ENCODE assay signal across 8 cellular contexts in genomic region chr16:29257377-29258336, GRCh38.
DNase-seq lines count a peak whose midpoint lies in the region; TF ChIP-seq lines count a peak whose summit lies in the region.
"Not testable (repeated sequence)": the region's sequence is repeated elsewhere in the genome, so short reads cannot be mapped to it uniquely, and the experiment has no call there.

No MANE protein-coding gene starts in this region.

- peaks cover 74% of the 10 kb centered on the region for H3K36me3 Mint-ChIP-seq in Calu3 (ENCODE audit: insufficient read depth, unreplicated experiment)

- not testable (repeated sequence) for H2BK15ac ChIP-seq in neuronal stem cell (ENCODE audit: low read length)

- H3K27ac Mint-ChIP-seq in Calu3 (ENCODE audit: unreplicated experiment) = peak overlapping the region; percentile 68

- H3K4me3 ChIP-seq in SJCRH30; brain microvascular endothelial cell (ENCODE audit: low read depth, low read length); fibroblast of lung (replicated peaks in 1 of 4; ENCODE audit: control extremely low read depth in 1 of 4, insufficient read depth in 1 of 4, low read depth in 3 of 4, low read length in 4 of 4); neuronal stem cell (ENCODE audit: low read length in 2 of 2); vagina: not testable (repeated sequence)

- peak overlapping the region; percentile 95 for H2AK5ac ChIP-seq in neuronal stem cell (ENCODE audit: low read depth, low read length)

- H3K36me3 ChIP-seq in SJCRH30; brain microvascular endothelial cell (replicated peaks); fibroblast of lung (ENCODE audit: control insufficient read depth, insufficient read depth, low read length); neuronal stem cell (replicated peaks in 1 of 2; ENCODE audit: control insufficient read depth in 2 of 2, insufficient read depth in 2 of 2, low read length in 2 of 2); vagina: not testable (repeated sequence)

- H3K79me1 ChIP-seq in neuronal stem cell (ENCODE audit: low read depth, low read length) = not testable (repeated sequence)

- not testable (repeated sequence) for TF ChIP-seq POLR2A in vagina (IDR thresholded peaks at IDR 0.05)

- not testable (repeated sequence) for H2BK120ac ChIP-seq in neuronal stem cell (ENCODE audit: low read depth, low read length)

- not testable (repeated sequence) for H2AFZ ChIP-seq in fibroblast of lung (ENCODE audit: low read length); neuronal stem cell (ENCODE audit: low read length)

- not testable (repeated sequence) for H2BK12ac ChIP-seq in neuronal stem cell (ENCODE audit: low read length)

- not testable (repeated sequence) for H3K79me2 ChIP-seq in fibroblast of lung (ENCODE audit: control insufficient read depth, insufficient read depth, low read length)

- BruUV-seq in Calu3 (replicated peaks; lab: Mats Ljungman, UMichigan) = not testable (repeated sequence)

- H4K91ac ChIP-seq in neuronal stem cell (ENCODE audit: low read depth, low read length, poor library complexity) = not testable (repeated sequence)

- H3K4me1 Mint-ChIP-seq in Calu3 (ENCODE audit: low read depth, unreplicated experiment) = peaks cover 37% of the 10 kb centered on the region

- CTCF ChIA-PET in Calu3 (lab: Charles Lee) = not testable (repeated sequence)

- peak overlapping the region; percentile 26 for H3K4me3 Mint-ChIP-seq in Calu3 (ENCODE audit: low read depth, unreplicated experiment)

- H3K27ac ChIP-seq in SJCRH30; brain microvascular endothelial cell; fibroblast of lung (ENCODE audit: insufficient read depth, low read length); neuronal stem cell (replicated peaks; ENCODE audit: low read length): not testable (repeated sequence)
- peak overlapping the region; percentile 39 for H3K27ac ChIP-seq in vagina

- not testable (repeated sequence) for H3K23ac ChIP-seq in neuronal stem cell (ENCODE audit: low read depth, low read length, poor library complexity)

- not testable (repeated sequence) for H3K27me3 ChIP-seq in SJCRH30; brain microvascular endothelial cell (replicated peaks); fibroblast of lung (ENCODE audit: control insufficient read depth, insufficient read depth, low read length); neuronal stem cell (ENCODE audit: control insufficient read depth in 3 of 3, insufficient read depth in 3 of 3, low read depth in 1 of 3, low read length in 3 of 3); vagina

- not testable (repeated sequence) for H3K14ac ChIP-seq in neuronal stem cell (ENCODE audit: low read length)

- intact Hi-C loops in Calu3 (cut with micrococcal nuclease; ENCODE audit: unreplicated experiment); vagina (cut with DNase I): not testable (repeated sequence)

- WGBS in neuronal stem cell (ENCODE audit: extremely low coverage in 2 of 2, insufficient read length in 2 of 2, insufficient replicate concordance in 1 of 2), 2 donors = no CpG with 5 or more reads among the region's 20 CpGs

- H3K9ac ChIP-seq in fibroblast of lung (ENCODE audit: insufficient read depth, low read length); neuronal stem cell (ENCODE audit: low read depth, low read length, poor library complexity): not testable (repeated sequence)

- H3K27me3 Mint-ChIP-seq in Calu3 (ENCODE audit: unreplicated experiment) = not testable (repeated sequence)

- in situ Hi-C loops in brain microvascular endothelial cell (cut with HindIII; ENCODE audit: low pct_ligation_motif_present, low sequenced_read_pairs) = not testable (repeated sequence)

- not testable (repeated sequence) for H3K18ac ChIP-seq in neuronal stem cell (ENCODE audit: low read length)

- TF ChIP-seq CTCF in Calu3 (IDR thresholded peaks at IDR 0.05; ENCODE audit: unreplicated experiment) = peak; percentile 23
- peak; percentile 49 for TF ChIP-seq CTCF in LNCAP (IDR thresholded peaks at IDR 0.05)
- peak; percentile 66 for TF ChIP-seq CTCF in brain microvascular endothelial cell (IDR thresholded peaks at IDR 0.05; ENCODE audit: low read depth, low read length, missing control alignments)
- TF ChIP-seq CTCF in fibroblast of lung (conservative IDR thresholded peaks at IDR 0.05 in 1 of 2, IDR thresholded peaks at IDR 0.05 in 1 of 2; ENCODE audit: low read depth in 1 of 2, low read length in 2 of 2) = peak; percentile 39 to 51
- TF ChIP-seq CTCF in vagina (IDR thresholded peaks at IDR 0.05) = peak in 1 of 3 experiments; percentile 28

- H3K9me3 Mint-ChIP-seq in Calu3 (ENCODE audit: low read depth, unreplicated experiment) = not testable (repeated sequence)

- H3K4ac ChIP-seq in neuronal stem cell (ENCODE audit: low read length) = not testable (repeated sequence)

- not testable (repeated sequence) for H4K8ac ChIP-seq in neuronal stem cell (ENCODE audit: low read depth, low read length)

- not testable (repeated sequence) for H3K4me2 ChIP-seq in fibroblast of lung (ENCODE audit: extremely low read depth, insufficient read depth, low read length); neuronal stem cell (ENCODE audit: insufficient read depth, low read length, poor library complexity, severe bottlenecking)

- not testable (repeated sequence) for H3K4me1 ChIP-seq in SJCRH30; fibroblast of lung (ENCODE audit: control insufficient read depth, extremely low read depth, insufficient read depth, low read length); neuronal stem cell (ENCODE audit: control insufficient read depth in 2 of 2, insufficient read depth in 1 of 2, low read depth in 1 of 2, low read length in 2 of 2)
- H3K4me1 ChIP-seq in vagina = peaks cover 33% of the 10 kb centered on the region

- DNase-seq in Calu3; brain microvascular endothelial cell; neuronal stem cell (ENCODE audit: low spot score): not testable (repeated sequence)
- DNase-seq in SJCRH30 (peak; percentile 77 to 81), fibroblast of lung (ENCODE audit: low read depth in 2 of 2) (peak in 1 of 2 donors; percentile 38), inferior parietal cortex (ENCODE audit: extremely low spot score) (peak; percentile 14), vagina (ENCODE audit: extremely low spot score in 2 of 2) (peak in 1 of 2 donors; percentile 81)

- not testable (repeated sequence) for H3K9me3 ChIP-seq in SJCRH30 (replicated peaks); fibroblast of lung (ENCODE audit: control insufficient read depth, insufficient read depth, low read depth, low read length); neuronal stem cell (replicated peaks in 1 of 2; ENCODE audit: control insufficient read depth in 2 of 2, insufficient read depth in 1 of 2, low read depth in 1 of 2, low read length in 2 of 2); vagina

- not testable (repeated sequence) for H2BK5ac ChIP-seq in neuronal stem cell (ENCODE audit: low read length)

- H4K20me1 ChIP-seq in fibroblast of lung (ENCODE audit: control insufficient read depth, extremely low read depth, insufficient read depth, low read length) = not testable (repeated sequence)
